11 cellular contexts compared by ENCODE assay signal in genomic region chr10:117240730-117241529, GRCh38. TPM values are rescaled to one million over a fixed set of nuclear protein-coding genes. Genes with fewer than 3 reads are reported as not detected.
DNase-seq lines count a peak whose midpoint lies in the region; ATAC-seq, FAIRE-seq and TF ChIP-seq lines count a peak whose summit lies in the region.
"Had no signal": no experiment of that assay in that cellular context is flagged by ENCODE, and none has a peak within 500 bp of the region (broad histone marks: within the 10 kb centered on the region; RNA-seq: fewer than 3 reads in every experiment).

Gene SLC18A2 (plus strand): TSS chr10:117241114. CDS start chr10:117241694, 580 bp downstream.

- no peak for TF ChIP-seq EP300 in H1 (IDR thresholded peaks at IDR 0.05; ENCODE audit: borderline replicate concordance in 1 of 2, low read depth in 2 of 2, low read length in 2 of 2)

- H3K27ac ChIP-seq in BLaER1 (peak within 1 kb of the TSS; percentile 68), HUES48 (ENCODE audit: low read depth, low read length) (no peak within 1 kb of the TSS), H1 (ENCODE audit: low read depth, low read length) (no peak within 1 kb of the TSS; the same call in 1 of the 2 replicates)
- H3K27ac ChIP-seq: epithelial cell of prostate had no signal

- no peaks in the 10 kb centered on the region for H3K79me2 ChIP-seq in H1 (ENCODE audit: control insufficient read depth in 1 of 2, insufficient read depth in 2 of 2, low read length in 2 of 2)

- no peak for TF ChIP-seq RAD21 in H1 (IDR thresholded peaks at IDR 0.05 in 1 of 2, conservative IDR thresholded peaks at IDR 0.05 in 1 of 2; ENCODE audit: low read depth in 2 of 2, low read length in 2 of 2)

- H2BK120ac ChIP-seq in H1 (replicated peaks; ENCODE audit: low read depth, low read length): peak within 1 kb of the TSS; percentile 82

- WGBS in H1 (ENCODE audit: extremely low coverage in 1 of 2, insufficient coverage in 1 of 2, insufficient read length in 1 of 2, insufficient replicate concordance in 2 of 2, low coverage in 1 of 2, low lambda C conversion rate in 2 of 2, missing lambda C conversion rate in 1 of 2), 2 experiments: 1% methylated on average over 26 of the region's 88 CpGs; no CpG with 5 or more reads in 1 of the 2 experiments

- peak within 1 kb of the TSS; percentile 96 for H3K18ac ChIP-seq in H1 (ENCODE audit: extremely low read depth, low read length)

- H3K4me3 ChIP-seq in BLaER1 (peak within 1 kb of the TSS; percentile 44), HUES48 (ENCODE audit: low read depth, low read length) (peak within 1 kb of the TSS; percentile 84), H1 (ENCODE audit: extremely low read depth in 1 of 4, insufficient read depth in 2 of 4, low read depth in 3 of 4, low read length in 4 of 4) (peak within 1 kb of the TSS; percentile 64 to 87 (median 66))

- H3K36me3 ChIP-seq in BLaER1: no peaks in the 10 kb centered on the region
- H3K36me3 ChIP-seq in HUES48 (ENCODE audit: control insufficient read depth, insufficient read depth, low read length): no peaks in the 10 kb centered on the region
- no peaks in the 10 kb centered on the region for H3K36me3 ChIP-seq in H1 (ENCODE audit: control insufficient read depth in 2 of 4, insufficient read depth in 4 of 4, low read length in 3 of 4)

- TF ChIP-seq CTCF in H1 (IDR thresholded peaks at IDR 0.05; ENCODE audit: control extremely low read depth in 1 of 3, insufficient read depth in 1 of 3, low read depth in 1 of 3, low read length in 3 of 3): no peak
- no peak for TF ChIP-seq CTCF in GM10248 (IDR thresholded peaks at IDR 0.05; ENCODE audit: control extremely low read depth, extremely low read depth, low read depth, missing control alignments)

- peaks cover 36% of the 10 kb centered on the region for H3K4me1 ChIP-seq in BLaER1
- no peaks in the 10 kb centered on the region for H3K4me1 ChIP-seq in HUES48 (ENCODE audit: control insufficient read depth, insufficient read depth, low read length)
- peaks cover 0 to 6% (median 3%) of the 10 kb centered on the region in 4 experiments; a peak in 5 of 7 replicates for H3K4me1 ChIP-seq in H1 (replicated peaks in 1 of 4; ENCODE audit: control insufficient read depth in 3 of 4, insufficient read depth in 4 of 4, low read length in 3 of 4)

- peak within 1 kb of the TSS; percentile 93; the same call in 1 of the 2 replicates for H2AFZ ChIP-seq in H1 (ENCODE audit: low read length)

- TF ChIP-seq POLR2A in H1 (IDR thresholded peaks at IDR 0.05; ENCODE audit: control extremely low read depth in 1 of 2, low read depth in 2 of 2, low read length in 2 of 2): no peak

- no peak within 1 kb of the TSS for H2AK5ac ChIP-seq in H1 (ENCODE audit: low read depth, low read length)

- peaks cover 11% of the 10 kb centered on the region; the same call in 1 of the 2 replicates for H3K23me2 ChIP-seq in H1 (ENCODE audit: low read depth, low read length)

- no peak within 1 kb of the TSS; the same call in 1 of the 2 replicates for H3K9ac ChIP-seq in BLaER1
- peak within 1 kb of the TSS; percentile 21; the same call in 1 of the 2 replicates for H3K9ac ChIP-seq in HUES48 (ENCODE audit: low read depth, low read length)
- H3K9ac ChIP-seq in H1 (replicated peaks in 1 of 4; ENCODE audit: extremely low read depth in 1 of 4, low read depth in 3 of 4, low read length in 3 of 4): peak within 1 kb of the TSS in 2 of 4 experiments; percentile 14 to 34; a peak in 3 of 7 replicates

- no peak within 1 kb of the TSS for H2BK20ac ChIP-seq in H1 (ENCODE audit: low read length)

- H3K79me1 ChIP-seq in H1 (ENCODE audit: low read depth, low read length): no peaks in the 10 kb centered on the region

- FAIRE-seq in H1 (lab: Jason Lieb, UNC): no peak

- H4K20me1 ChIP-seq in BLaER1 (no peaks in the 10 kb centered on the region), H1 (replicated peaks in 1 of 2; ENCODE audit: control insufficient read depth in 1 of 2, insufficient read depth in 2 of 2, low read length in 2 of 2) (no peaks in the 10 kb centered on the region)

- H3K4ac ChIP-seq in H1 (replicated peaks; ENCODE audit: insufficient read length, low read depth, low read length): no peak within 1 kb of the TSS

- no peak within 1 kb of the TSS for H3K56ac ChIP-seq in H1 (replicated peaks; ENCODE audit: insufficient read length, low read depth, low read length)

- H3K4me3 Mint-ChIP-seq in natural killer cell treated with Interleukin-12 subunit alpha and Interleukin-12 subunit beta and Interleukin-15 and Interleukin-18, amount 100 ng/mL, for 72 hours: no peak within 1 kb of the TSS

- peak within 1 kb of the TSS; percentile 39 for H4K5ac ChIP-seq in H1 (ENCODE audit: insufficient read length, low read depth, low read length)

- peaks cover 35 to 42% of the 10 kb centered on the region in 2 donors for H3K27me3 Mint-ChIP-seq in natural killer cell treated with Interleukin-12 subunit alpha and Interleukin-12 subunit beta and Interleukin-15 and Interleukin-18, amount 100 ng/mL, for 72 hours

- no peaks in the 10 kb centered on the region for H3K9me3 Mint-ChIP-seq in natural killer cell treated with Interleukin-12 subunit alpha and Interleukin-12 subunit beta and Interleukin-15 and Interleukin-18, amount 100 ng/mL, for 72 hours
- H3K9me3 Mint-ChIP-seq: activated T-helper 2 cell treated with anti-CD3 and anti-CD28 coated beads, Interferon-gamma antibody, Interleukin-2, Interleukin-4, amounts not matched to agents 10 μg/mL and 5 μg/mL and 100 μg/mL, durations not matched to agents 14 hours and 24 hours and 36 hours had no signal

- ATAC-seq in natural killer cell treated with Interleukin-12 subunit alpha and Interleukin-12 subunit beta and Interleukin-15 and Interleukin-18, amount 100 ng/mL, for 72 hours: peak; percentile 11 to 22
- ATAC-seq in HG03378 (IDR thresholded peaks at IDR 0.05; ENCODE audit: unreplicated experiment): no peak

- peak within 1 kb of the TSS; percentile 71 for H4K91ac ChIP-seq in H1 (replicated peaks; ENCODE audit: insufficient read length, low read length)

- peak within 1 kb of the TSS; percentile 89 for H4K8ac ChIP-seq in H1 (ENCODE audit: extremely low read depth, insufficient read depth, low read length)

- DNase-seq in H1 (ENCODE audit: low read depth in 1 of 2, low spot score in 2 of 2) (peak in 1 of 2 experiments; percentile 78), RKO (ENCODE audit: low spot score) (no peak), GM10248 (ENCODE audit: extremely low spot score) (no peak), HUDEP-2 (lab: John Stamatoyannopoulos, UW; ENCODE audit: unreplicated experiment in 76 of 76) (no peak)
- no peak for DNase-seq in natural killer cell treated with Interleukin-12 subunit alpha and Interleukin-12 subunit beta and Interleukin-15 and Interleukin-18, amount 100 ng/mL, for 72 hours (ENCODE audit: low spot score)

- H3K14ac ChIP-seq in H1 (ENCODE audit: insufficient read length): no peak within 1 kb of the TSS

- no peak within 1 kb of the TSS for H3K27ac Mint-ChIP-seq in natural killer cell treated with Interleukin-12 subunit alpha and Interleukin-12 subunit beta and Interleukin-15 and Interleukin-18, amount 100 ng/mL, for 72 hours
- H3K27ac Mint-ChIP-seq: activated T-helper 2 cell treated with anti-CD3 and anti-CD28 coated beads, Interferon-gamma antibody, Interleukin-2, Interleukin-4, amounts not matched to agents 10 μg/mL and 5 μg/mL and 100 μg/mL, durations not matched to agents 14 hours and 24 hours and 36 hours had no signal

- CTCF ChIA-PET in H1 (lab: Charles Lee; ENCODE audit: partially characterized antibody) (interaction anchor here (1.1 to 3.0 kb wide), 7 partner anchors 11 to 106 kb away, joined by 3 to 14 read pairs (median 8); no protein-coding TSS in a partner anchor), GM10248 (lab: Yijun Ruan, JAX) (no interaction called here)

- H2BK5ac ChIP-seq in H1 (ENCODE audit: low read depth, low read length): no peak within 1 kb of the TSS; the same call in 1 of the 2 replicates

- H3K9me3 ChIP-seq in BLaER1 (0 out of 2 replicates have a peak, but pooled peaks cover 12% of the 10 kb centered on the region), HUES48 (ENCODE audit: control insufficient read depth, insufficient read depth, low read length) (no peaks in the 10 kb centered on the region), H1 (ENCODE audit: insufficient read depth in 2 of 2, low read depth in 1 of 2, low read length in 1 of 2) (no peaks in the 10 kb centered on the region)

- H3K36me3 Mint-ChIP-seq in natural killer cell treated with Interleukin-12 subunit alpha and Interleukin-12 subunit beta and Interleukin-15 and Interleukin-18, amount 100 ng/mL, for 72 hours: no peaks in the 10 kb centered on the region

- POLR2A ChIA-PET in H1 (lab: Charles Lee; ENCODE audit: partially characterized antibody): interaction anchor here (0.6 to 1.5 kb wide), 2 partner anchors 17 to 495 kb away, joined by 3 to 5 read pairs; no protein-coding TSS in a partner anchor
- POLR2A ChIA-PET in GM10248 (lab: Yijun Ruan, JAX): no interaction called here

- H3K4me2 ChIP-seq in BLaER1: peak within 1 kb of the TSS; percentile 66
- peak within 1 kb of the TSS; percentile 55 to 95 for H3K4me2 ChIP-seq in H1 (ENCODE audit: insufficient read depth in 1 of 2, low read depth in 2 of 2, low read length in 2 of 2)

- peak within 1 kb of the TSS; percentile 98; the same call in 1 of the 2 replicates for H2BK15ac ChIP-seq in H1 (ENCODE audit: low read length)

- peak within 1 kb of the TSS; percentile 84; the same call in 1 of the 2 replicates for H2BK12ac ChIP-seq in H1 (ENCODE audit: low read depth, low read length)

- H3K23ac ChIP-seq in H1 (ENCODE audit: insufficient read length): no peak within 1 kb of the TSS

- H3K4me1 Mint-ChIP-seq in natural killer cell treated with Interleukin-12 subunit alpha and Interleukin-12 subunit beta and Interleukin-15 and Interleukin-18, amount 100 ng/mL, for 72 hours (ENCODE audit: low read depth in 2 of 2): peaks cover 5 to 6% of the 10 kb centered on the region in 2 donors

- peaks cover 37% of the 10 kb centered on the region for H3K27me3 ChIP-seq in BLaER1
- peaks cover 44% of the 10 kb centered on the region for H3K27me3 ChIP-seq in HUES48 (ENCODE audit: control insufficient read depth, insufficient read depth, low read length)
- H3K27me3 ChIP-seq in H1 (replicated peaks in 1 of 4; ENCODE audit: control insufficient read depth in 3 of 4, extremely low read depth in 1 of 4, insufficient read depth in 3 of 4, low read length in 3 of 4): peaks cover 2 to 24% (median 14%) of the 10 kb centered on the region in 4 experiments

RNA-seq across cellular contexts. Expression of gene SLC18A2, which starts in this region (rescaled TPM):
- 6.7 and 7.0 TPM in 2 replicates for total RNA-seq in H1 (2021; fragmentation: NEBNext Ultra II Directional; extraction: Animal tissue kit (Norgen Biotek cat#: 25700))
- polyA plus RNA-seq in H1 (2011; rRNA removed): 5.2 and 6.5 TPM in 2 replicates
- 5.9 TPM for polyA plus RNA-seq in H1 (2011; cell fraction: cytosol; rRNA removed)
- 11.2 TPM for polyA plus RNA-seq in H1 (2011; cell fraction: nucleus; rRNA removed)
- 4.8 to 5.6 TPM (median 5.3 TPM) in 4 replicates for polyA plus RNA-seq in H1 (2012, experiment 1 of 2)
- 0.92 TPM for polyA plus RNA-seq in H1 (2012, experiment 2 of 2)
- polyA plus RNA-seq in H1 (2013, experiment 1 of 2): 8.1 TPM
- polyA plus RNA-seq in H1 (2013, experiment 2 of 2): 8.1 TPM
- 11.4 and 15.2 TPM in 2 replicates for polyA minus RNA-seq in H1 (2011; rRNA and poly(A)+ RNA removed)
- polyA minus RNA-seq in H1 (2011; cell fraction: cytosol; rRNA and poly(A)+ RNA removed): 3.7 TPM
- polyA minus RNA-seq in H1 (2011; cell fraction: nucleus; rRNA and poly(A)+ RNA removed): 5.7 TPM
- total RNA-seq in natural killer cell treated with Interleukin-12 subunit alpha and Interleukin-12 subunit beta and Interleukin-15 and Interleukin-18, amount 100 ng/mL, for 72 hours: under 1 TPM in 1 of 2 donors, not detected in 1; 0.59 TPM
- total RNA-seq: activated T-helper 2 cell treated with anti-CD3 and anti-CD28 coated beads, Interferon-gamma antibody, Interleukin-2, Interleukin-4, amounts not matched to agents 10 μg/mL and 5 μg/mL and 100 μg/mL, durations not matched to agents 14 hours and 24 hours and 36 hours; myocyte had no signal

Comparison
In these comparisons a context has a peak if more than half of its experiments do, and no peak if none do; other contexts are left out.
1. Peak in ATAC-seq in natural killer cell treated with Interleukin-12 subunit alpha and Interleukin-12 subunit beta and Interleukin-15 and Interleukin-18, amount 100 ng/mL, for 72 hours; RNA of the gene not detected or under 1 TPM.